ENCODE assay signal across 10 cellular contexts in genomic region chr9:104774831-104775573, GRCh38. TPM values are rescaled to one million over a fixed set of nuclear protein-coding genes. Genes with fewer than 3 reads are reported as not detected.
DNase-seq lines count a peak whose midpoint lies in the region; ATAC-seq and TF ChIP-seq lines count a peak whose summit lies in the region.
"Had no signal": no experiment of that assay in that cellular context is flagged by ENCODE, and none has a peak within 500 bp of the region (broad histone marks: within the 10 kb centered on the region; RNA-seq: fewer than 3 reads in every experiment).

No MANE protein-coding gene starts in this region.

- H2AFZ ChIP-seq in mesenchymal stem cell (ENCODE audit: low read depth, low read length) = no peak overlapping the region

- H3K79me1 ChIP-seq in mesenchymal stem cell (replicated peaks; ENCODE audit: low read length, poor library complexity, severe bottlenecking) = no peaks in the 10 kb centered on the region

- no peak overlapping the region for H2BK120ac ChIP-seq in mesenchymal stem cell (ENCODE audit: low read depth, low read length)

- H3K27me3 ChIP-seq in left ventricle myocardium inferior (ENCODE audit: low read depth) (no peaks in the 10 kb centered on the region), mesenchymal stem cell (ENCODE audit: control insufficient read depth in 1 of 2, insufficient read depth in 1 of 2, low read length in 2 of 2) (no peaks in the 10 kb centered on the region), testis (no peaks in the 10 kb centered on the region)
- H3K27me3 ChIP-seq: Peyer's patch had no signal

- H3K4ac ChIP-seq in mesenchymal stem cell (ENCODE audit: low read depth in 1 of 2, low read length in 2 of 2) = no peak overlapping the region

- TF ChIP-seq POLR2A in testis (IDR thresholded peaks at IDR 0.05) = no peak

- peaks cover 6% of the 10 kb centered on the region for H3K36me3 ChIP-seq in left ventricle myocardium inferior
- peaks cover 0 to 5% of the 10 kb centered on the region in 2 experiments for H3K36me3 ChIP-seq in mesenchymal stem cell (ENCODE audit: control insufficient read depth in 1 of 2, insufficient read depth in 2 of 2, low read depth in 1 of 2, low read length in 2 of 2)
- H3K36me3 ChIP-seq in testis (ENCODE audit: low read depth, missing control alignments) = no peaks in the 10 kb centered on the region
- H3K36me3 ChIP-seq: Peyer's patch had no signal

- H3K14ac ChIP-seq in mesenchymal stem cell (ENCODE audit: low read length in 2 of 2) = no peak overlapping the region

- no peak overlapping the region for H2BK5ac ChIP-seq in mesenchymal stem cell (ENCODE audit: low read depth, low read length, poor library complexity, severe bottlenecking)

- 96% methylated on average over 11 of the region's 11 CpGs for WGBS in mesenchymal stem cell
- 89 to 93% methylated on average over 11 of the region's 11 CpGs for WGBS in testis, 2 donors

- no peak overlapping the region for H4K8ac ChIP-seq in mesenchymal stem cell (ENCODE audit: low read length)

- no peak overlapping the region for H4K91ac ChIP-seq in mesenchymal stem cell (ENCODE audit: low read length)

- peak overlapping the region; percentile 88 for H3K27ac ChIP-seq in left ventricle myocardium inferior (replicated peaks)
- H3K27ac ChIP-seq in mesenchymal stem cell (ENCODE audit: low read length, poor library complexity, severe bottlenecking) = no peak overlapping the region
- H3K27ac ChIP-seq in testis = no peak overlapping the region

- H3K18ac ChIP-seq in mesenchymal stem cell (ENCODE audit: low read depth in 1 of 2, low read length in 2 of 2) = no peak overlapping the region

- H3K4me1 ChIP-seq in left ventricle myocardium inferior = peaks cover 54% of the 10 kb centered on the region
- H3K4me1 ChIP-seq in mesenchymal stem cell (ENCODE audit: control insufficient read depth, insufficient read depth, low read depth, low read length) = no peaks in the 10 kb centered on the region
- peaks cover 5% of the 10 kb centered on the region for H3K4me1 ChIP-seq in testis
- H3K4me1 ChIP-seq: Peyer's patch had no signal

- no peak overlapping the region for H3K4me2 ChIP-seq in mesenchymal stem cell (ENCODE audit: low read length, poor library complexity, severe bottlenecking)

- DNase-seq in GM12865 (ENCODE audit: low read depth) = peak; percentile 80
- DNase-seq in left ventricle myocardium inferior = no peak
- no peak for DNase-seq in mesenchymal stem cell
- no peak for DNase-seq in mucosa of gallbladder (ENCODE audit: low spot score)
- DNase-seq in NCI-H774 (lab: John Stamatoyannopoulos, UW) = no peak
- DNase-seq in testis = no peak
- DNase-seq: DND-41 had no signal

- intact Hi-C loops in left ventricle myocardium inferior (cut with micrococcal nuclease) (no loop called here), testis (cut with DNase I; ENCODE audit: low total_unique reads) (no loop called here)

- peak; percentile 92 for ATAC-seq in GM21515 (IDR thresholded peaks at IDR 0.05; ENCODE audit: unreplicated experiment)
- peak; percentile 72 for ATAC-seq in HG03558 (IDR thresholded peaks at IDR 0.05; ENCODE audit: extremely low read depth, unreplicated experiment)

- H3K9ac ChIP-seq in mesenchymal stem cell (ENCODE audit: low read length) = no peak overlapping the region

- H3K9me3 ChIP-seq in left ventricle myocardium inferior (replicated peaks) (no peaks in the 10 kb centered on the region), mesenchymal stem cell (ENCODE audit: control insufficient read depth, low read length) (no peaks in the 10 kb centered on the region), testis (no peaks in the 10 kb centered on the region)
- H3K9me3 ChIP-seq: Peyer's patch had no signal

- H2BK12ac ChIP-seq in mesenchymal stem cell (ENCODE audit: low read length in 2 of 2) = no peak overlapping the region

- H3K4me3 ChIP-seq in GM12865 (ENCODE audit: low read depth, low read length) (peak overlapping the region; percentile 52), left ventricle myocardium inferior (peak overlapping the region; percentile 55), mesenchymal stem cell (ENCODE audit: insufficient read depth in 1 of 2, low read depth in 1 of 2, low read length in 2 of 2) (no peak overlapping the region), testis (no peak overlapping the region)
- H3K4me3 ChIP-seq: Peyer's patch had no signal

- H3K23ac ChIP-seq in mesenchymal stem cell (ENCODE audit: low read length in 2 of 2) = no peak overlapping the region

- no peak overlapping the region for H2BK15ac ChIP-seq in mesenchymal stem cell (ENCODE audit: low read depth, poor library complexity, severe bottlenecking)

- TF ChIP-seq CTCF in GM12865 (IDR thresholded peaks at IDR 0.05; ENCODE audit: insufficient read depth, low read depth, low read length, missing control alignments) (no peak), left ventricle myocardium inferior (IDR thresholded peaks at IDR 0.05; ENCODE audit: borderline replicate concordance) (no peak), testis (IDR thresholded peaks at IDR 0.05) (no peak)

- no peak overlapping the region for H2AK5ac ChIP-seq in mesenchymal stem cell (ENCODE audit: low read length, severe bottlenecking)

RNA-seq across cellular contexts. Expression of gene NIPSNAP3B, which starts 11.1 kb away (rescaled TPM):
- total RNA-seq in left ventricle myocardium inferior (34.0 TPM), mucosa of gallbladder (2.8 TPM), testis (1 to 10 TPM; 3.7 to 4.0 TPM)
- 0.51 TPM for polyA plus RNA-seq in mesenchymal stem cell (2013, experiment 1 of 2)
- 0.52 TPM for polyA plus RNA-seq in mesenchymal stem cell (2013, experiment 2 of 2)
- polyA plus RNA-seq in testis (ENCODE audit: insufficient read depth, low read depth, low replicate concordance) = 5.0 TPM

RNA-seq across cellular contexts. Expression of gene NIPSNAP3A, which starts 27.5 kb away (rescaled TPM):
- total RNA-seq in left ventricle myocardium inferior = 25.3 TPM
- polyA plus RNA-seq in mesenchymal stem cell (2013, experiment 1 of 2) = 18.9 TPM
- 21.5 TPM for polyA plus RNA-seq in mesenchymal stem cell (2013, experiment 2 of 2)
- 19.5 TPM for total RNA-seq in mucosa of gallbladder
- total RNA-seq in testis = 10 to 100 TPM; 21.6 to 28.8 TPM
- polyA plus RNA-seq in testis (ENCODE audit: insufficient read depth, low read depth, low replicate concordance) = 27.0 TPM

Comparison
In these comparisons a context has a peak if more than half of its experiments do, and no peak if none do; other contexts are left out.
1. H3K4me3 ChIP-seq: peak in GM12865 (single experiment) and left ventricle myocardium inferior (single experiment); none in mesenchymal stem cell (0 of 2) and testis (0 of 2).